In the genomic region with DNA sequence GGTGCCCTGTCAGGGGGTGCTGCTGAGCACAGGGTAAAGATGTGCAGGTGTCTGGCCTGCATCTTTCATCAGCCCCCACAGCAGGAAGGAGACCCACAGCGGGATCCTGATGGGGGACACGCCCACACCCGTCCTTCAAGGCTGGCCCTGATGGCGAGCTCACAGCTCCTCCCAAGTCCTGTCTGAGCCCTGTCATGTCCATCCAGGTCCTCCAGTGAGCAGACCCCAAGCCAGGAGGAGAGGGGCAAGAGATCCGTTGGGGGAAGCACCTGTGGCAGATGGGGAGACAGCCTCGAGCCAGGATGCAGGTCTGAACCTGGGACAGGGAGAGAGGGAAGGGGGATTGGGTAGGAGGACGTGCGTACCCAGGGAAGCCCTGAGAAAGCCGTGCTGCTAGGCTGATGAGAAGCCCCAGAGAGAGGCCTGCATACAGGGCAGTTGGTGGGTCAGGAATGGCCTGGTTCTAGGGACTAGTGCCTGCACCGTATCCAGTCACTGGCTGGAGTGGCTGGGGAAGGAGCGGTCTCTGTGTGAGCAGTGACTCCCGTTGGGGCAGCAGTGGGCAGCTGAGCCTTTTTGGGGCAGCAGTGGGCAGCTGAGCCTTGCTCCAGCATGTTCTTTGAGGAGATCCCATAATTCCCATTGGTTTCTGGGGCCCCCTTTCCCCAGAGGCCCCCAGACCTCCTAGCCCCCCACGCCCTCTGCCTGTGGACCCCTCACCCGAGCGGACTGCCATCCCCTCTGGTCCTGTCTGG, we compare ENCODE assay signal across 12 cellular contexts.
DNase-seq lines count a peak whose midpoint lies in the region; ATAC-seq and TF ChIP-seq lines count a peak whose summit lies in the region.
"Had no signal": no experiment of that assay in that cellular context is flagged by ENCODE, and none has a peak within 500 bp of the region (broad histone marks: within the 10 kb centered on the region; RNA-seq: fewer than 3 reads in every experiment).

No MANE protein-coding gene starts in this region.

- TF ChIP-seq EP300 in transverse colon (IDR thresholded peaks at IDR 0.05; ENCODE audit: low read depth) = no peak

- H3K27ac ChIP-seq in mammary epithelial cell (ENCODE audit: insufficient read depth, low read depth, low read length) (no peak overlapping the region), transverse colon (peak overlapping the region in 2 of 4 donors; percentile 80 to 87)
- H3K27ac ChIP-seq: pancreas had no signal

- H3K36me3 ChIP-seq in mammary epithelial cell (ENCODE audit: insufficient read depth, low read length) = no peaks in the 10 kb centered on the region
- no peaks in the 10 kb centered on the region for H3K36me3 ChIP-seq in transverse colon
- H3K36me3 ChIP-seq: pancreas had no signal

- in situ Hi-C loops in mammary epithelial cell (cut with MboI; ENCODE audit: low sequenced_read_pairs in 2 of 2) (no loop called here), transverse colon (cut with MboI; ENCODE audit: low pct_ligation_motif_present in 1 of 4, low pct_unique_long_range_greater_than_20kb in 1 of 4, low sequenced_read_pairs in 3 of 4) (no loop called here)

- dilution Hi-C loops in mammary epithelial cell (cut with HindIII; ENCODE audit: low sequenced_read_pairs) = no loop called here

- H4K20me1 ChIP-seq in mammary epithelial cell (ENCODE audit: insufficient read depth, low read length) = no peaks in the 10 kb centered on the region

- intact Hi-C loops in mammary epithelial cell (cut with micrococcal nuclease) (no loop called here), transverse colon (cut with DNase I; ENCODE audit: low total_unique reads) (no loop called here)

- no peaks in the 10 kb centered on the region for H3K79me2 ChIP-seq in mammary epithelial cell (ENCODE audit: insufficient read depth, low read length)

- no peak overlapping the region for H3K4me2 ChIP-seq in mammary epithelial cell (ENCODE audit: insufficient read depth, low read depth, low read length)

- no TSS peak for BruUV-seq in mammary epithelial cell (replicated peaks; lab: Mats Ljungman, UMichigan)

- no peak for TF ChIP-seq CTCF in mammary epithelial cell (conservative IDR thresholded peaks at IDR 0.05 in 1 of 2, IDR thresholded peaks at IDR 0.05 in 1 of 2; ENCODE audit: extremely low read depth in 1 of 2, insufficient read depth in 1 of 2, low read depth in 1 of 2, low read length in 2 of 2)
- no peak for TF ChIP-seq CTCF in transverse colon (IDR thresholded peaks at IDR 0.05)

- H3K9ac ChIP-seq in mammary epithelial cell (ENCODE audit: insufficient read depth, low read length) = no peak overlapping the region

- H2AFZ ChIP-seq in mammary epithelial cell (ENCODE audit: low read depth, low read length) = peak overlapping the region; percentile 79

- peak; percentile 52 for DNase-seq in activated effector memory CD4-positive, alpha-beta T cell treated with anti-CD3 and anti-CD28 coated beads, Interleukin-2, amount 50 U/mL, for 16 hours
- DNase-seq in activated effector memory CD4-positive, alpha-beta T cell treated with Interleukin-2 at 50 U/mL for 16 hours = no peak
- no peak for DNase-seq in mammary epithelial cell
- peak; percentile 81 for DNase-seq in mesenteric fat pad (ENCODE audit: low spot score)
- peak; percentile 7 for DNase-seq in transverse colon
- DNase-seq in NCI-H2171 treated with DMSO at 0.1 percent for 48 hours (lab: John Stamatoyannopoulos, UW) = no peak
- DNase-seq in activated CD4-positive, alpha-beta T cell treated with anti-CD3 and anti-CD28 coated beads for 1 hour = no peak
- DNase-seq: NCI-H1930; SIG-M5; stimulated activated CD8-positive, alpha-beta memory T cell treated with anti-CD3 and anti-CD28 coated beads, Interleukin-4, amount 100 ng/mL, for 48 hours had no signal

- 96% methylated on average over 5 of the region's 15 CpGs for WGBS in mammary epithelial cell (ENCODE audit: low coverage, missing lambda C conversion rate)
- 93% methylated on average over 9 of the region's 15 CpGs; no CpG with 5 or more reads in 1 of the 2 donors for WGBS in transverse colon (ENCODE audit: low coverage in 1 of 2), 2 donors

- ATAC-seq in HG03469 (IDR thresholded peaks at IDR 0.05; ENCODE audit: unreplicated experiment) = no peak

- H3K9me3 ChIP-seq in mammary epithelial cell (replicated peaks; ENCODE audit: insufficient read depth, low read length) (no peaks in the 10 kb centered on the region), transverse colon (no peaks in the 10 kb centered on the region)
- H3K9me3 ChIP-seq: pancreas had no signal

- TF ChIP-seq POLR2A in transverse colon (IDR thresholded peaks at IDR 0.05) = no peak

- H3K4me1 ChIP-seq in mammary epithelial cell (ENCODE audit: insufficient read depth, low read length) (peaks cover 33% of the 10 kb centered on the region), transverse colon (peaks cover 18 to 38% (median 26%) of the 10 kb centered on the region in 4 donors)

- H3K27me3 ChIP-seq in mammary epithelial cell (ENCODE audit: insufficient read depth, low read length) (no peaks in the 10 kb centered on the region), transverse colon (no peaks in the 10 kb centered on the region)
- H3K27me3 ChIP-seq: pancreas had no signal

- no peak overlapping the region for H3K4me3 ChIP-seq in mammary epithelial cell (replicated peaks in 1 of 3; ENCODE audit: insufficient read depth in 1 of 3, low read depth in 2 of 3, low read length in 3 of 3)
- H3K4me3 ChIP-seq in transverse colon = no peak overlapping the region
- H3K4me3 ChIP-seq: pancreas had no signal

- CTCF ChIA-PET in mammary epithelial cell (lab: Charles Lee; ENCODE audit: low non-redundant PET) = no interaction called here

Comparison
In these comparisons a context has a peak if more than half of its experiments do, and no peak if none do; other contexts are left out.
1. DNase-seq: peak in activated effector memory CD4-positive, alpha-beta T cell treated with anti-CD3 and anti-CD28 coated beads, Interleukin-2, amount 50 U/mL, for 16 hours (single experiment), mesenteric fat pad (single experiment) and transverse colon (single experiment); none in activated effector memory CD4-positive, alpha-beta T cell treated with Interleukin-2 at 50 U/mL for 16 hours (single experiment), mammary epithelial cell (single experiment), NCI-H2171 treated with DMSO at 0.1 percent for 48 hours (single experiment) and activated CD4-positive, alpha-beta T cell treated with anti-CD3 and anti-CD28 coated beads for 1 hour (single experiment).